In genomic region chr12:52327086-52327829, GRCh38 we compare ENCODE assay signal across 8 cellular contexts. TPM values are rescaled to one million over a fixed set of nuclear protein-coding genes. Genes with fewer than 3 reads are reported as not detected.
DNase-seq lines count a peak whose midpoint lies in the region; ATAC-seq and TF ChIP-seq lines count a peak whose summit lies in the region.

No MANE protein-coding gene starts in this region.

- WGBS in esophagus squamous epithelium, 2 donors, result 33 to 38% methylated on average over 10 of the region's 10 CpGs

- H3K27me3 ChIP-seq in OCI-LY3 (ENCODE audit: low read depth, low read length) (peaks cover 35% of the 10 kb centered on the region), esophagus squamous epithelium (peaks cover 0 to 21% (median 0%) of the 10 kb centered on the region in 4 donors)

- no peak; the same call in 1 of the 2 replicates for TF ChIP-seq EP300 in Ishikawa (IDR thresholded peaks at IDR 0.05; ENCODE audit: borderline replicate concordance)

- H3K79me2 ChIP-seq in OCI-LY3 (ENCODE audit: low read length), result no peaks in the 10 kb centered on the region

- ATAC-seq in GM21576 (IDR thresholded peaks at IDR 0.05; ENCODE audit: unreplicated experiment) (peak; percentile 89), natural killer cell (peak; percentile 86 to 99 (median 98))

- TF ChIP-seq RAD21 in Ishikawa (IDR thresholded peaks at IDR 0.05; ENCODE audit: low read depth), result peak; percentile 89

- no peaks in the 10 kb centered on the region for H3K9me3 Mint-ChIP-seq in natural killer cell

- DNase-seq in DMS 273 treated with DMSO at 0.1 percent for 48 hours (lab: John Stamatoyannopoulos, UW), result peak; percentile 56
- DNase-seq in activated T-cell treated with anti-CD3 and anti-CD28 coated beads for 24 hours (ENCODE audit: low read depth), result peak; percentile 73
- DNase-seq in esophagus squamous epithelium (lab: John Stamatoyannopoulos, UW), result peak; percentile 20
- peak; percentile 63 for DNase-seq in natural killer cell
- peak; percentile 74 for DNase-seq in stimulated activated naive CD4-positive, alpha-beta T cell treated with Interleukin-2 at 50 U/mL for 16 hours (lab: John Stamatoyannopoulos, UW)

- H2AFZ ChIP-seq in OCI-LY3 (ENCODE audit: low read depth, low read length), result peak overlapping the region; percentile 40; the same call in 1 of the 2 replicates

- H3K4me3 ChIP-seq in OCI-LY3 (ENCODE audit: low read length), result peak overlapping the region; percentile 51
- no peak overlapping the region for H3K4me3 ChIP-seq in esophagus squamous epithelium

- peak; percentile 99 for TF ChIP-seq CTCF in OCI-LY3 (IDR thresholded peaks at IDR 0.05; ENCODE audit: low read depth, low read length)
- peak; percentile 74 to 92 (median 82) for TF ChIP-seq CTCF in esophagus squamous epithelium (IDR thresholded peaks at IDR 0.05)
- TF ChIP-seq CTCF in natural killer cell (IDR thresholded peaks at IDR 0.05), result peak; percentile 81

- H3K36me3 ChIP-seq in OCI-LY3 (replicated peaks; ENCODE audit: low read depth, low read length) (no peaks in the 10 kb centered on the region), esophagus squamous epithelium (no peaks in the 10 kb centered on the region)

- no peaks in the 10 kb centered on the region for H4K20me1 ChIP-seq in OCI-LY3 (ENCODE audit: insufficient read depth, low read length)

- H3K36me3 Mint-ChIP-seq in natural killer cell, result no peaks in the 10 kb centered on the region

- peaks cover 8 to 10% of the 10 kb centered on the region in 2 donors for H3K4me1 Mint-ChIP-seq in natural killer cell

- intact Hi-C loops in esophagus squamous epithelium (cut with DNase I) (loop anchor here (5.0 kb wide), 1 partner anchor 170 kb away; no protein-coding TSS in a partner anchor), natural killer cell (cut with micrococcal nuclease) (loop anchor here (1.0 to 2.0 kb wide), 4 partner anchors 18 to 171 kb away; no protein-coding TSS in a partner anchor)

- H3K4me1 ChIP-seq in OCI-LY3 (ENCODE audit: low read length) (peaks cover 15% of the 10 kb centered on the region), esophagus squamous epithelium (peaks cover 3 to 18% (median 5%) of the 10 kb centered on the region in 3 donors)

- H3K9ac ChIP-seq in OCI-LY3 (ENCODE audit: low read length), result no peak overlapping the region

- H3K27ac ChIP-seq in OCI-LY3 (ENCODE audit: low read length) (no peak overlapping the region), esophagus squamous epithelium (peak overlapping the region in 2 of 4 donors; percentile 37 to 56)

- TF ChIP-seq POLR2A in esophagus squamous epithelium (IDR thresholded peaks at IDR 0.05), result no peak

- no peak overlapping the region for H3K4me3 Mint-ChIP-seq in natural killer cell

- peak overlapping the region; percentile 74 for H3K4me2 ChIP-seq in OCI-LY3 (ENCODE audit: low read length)

- H3K9me3 ChIP-seq in OCI-LY3 (ENCODE audit: insufficient read depth, low read length) (no peaks in the 10 kb centered on the region), esophagus squamous epithelium (no peaks in the 10 kb centered on the region)

- H3K27ac Mint-ChIP-seq in natural killer cell, result no peak overlapping the region

- peaks cover 50 to 72% of the 10 kb centered on the region in 2 donors for H3K27me3 Mint-ChIP-seq in natural killer cell (ENCODE audit: low read depth in 2 of 2)

TF ChIP-seq in Ishikawa, 13 proteins besides CTCF, POLR2A, EP300 and RAD21:
- TF ChIP-seq NFIC (IDR thresholded peaks at IDR 0.05) (0 out of 2 replicates have a peak, but pooled peaks have one; percentile 53), ZBTB7A (IDR thresholded peaks at IDR 0.05; ENCODE audit: low read depth) (0 out of 2 replicates have a peak, but pooled peaks have one; percentile 56), MAX (IDR thresholded peaks at IDR 0.05) (peak; percentile 63; the same call in 1 of the 2 replicates), TCF12 (IDR thresholded peaks at IDR 0.05; ENCODE audit: low read depth) (peak; percentile 26; the same call in 1 of the 2 replicates), TEAD4 (IDR thresholded peaks at IDR 0.05) (no peak; the same call in 1 of the 2 replicates)

RNA-seq across cellular contexts. Expression of gene KRT83, which starts 6.1 kb away (rescaled TPM):
- total RNA-seq in esophagus squamous epithelium, result not detected
- not detected for total RNA-seq in natural killer cell

RNA-seq across cellular contexts. Expression of gene KRT81, which starts 35.9 kb away (rescaled TPM):
- total RNA-seq in esophagus squamous epithelium (not detected), natural killer cell (1 to 10 TPM in 2 of 3 donors, under 1 TPM in 1; 0.28 to 1.4 (median 1.3) TPM)

RNA-seq across cellular contexts. Expression of gene KRT85, which starts 40.0 kb away (rescaled TPM):
- not detected for total RNA-seq in esophagus squamous epithelium
- total RNA-seq in natural killer cell, result not detected

RNA-seq across cellular contexts. Expression of gene KRT86, which starts 52.8 kb away (rescaled TPM):
- total RNA-seq in esophagus squamous epithelium (not detected), natural killer cell (1 to 10 TPM; 2.0 to 3.6 (median 2.7) TPM)

RNA-seq across cellular contexts. Expression of gene KRT84, which starts 58.2 kb away (rescaled TPM):
- total RNA-seq in esophagus squamous epithelium, result under 1 TPM in 1 of 4 donors, not detected in 3; 0.30 TPM
- total RNA-seq in natural killer cell, result not detected

Comparison
In these comparisons a context has a peak if more than half of its experiments do, and no peak if none do; other contexts are left out.
1. DNase-seq: peak in every context shown above with its lines; median percentile 74 in stimulated activated naive CD4-positive, alpha-beta T cell treated with Interleukin-2 at 50 U/mL for 16 hours; 73 in activated T-cell treated with anti-CD3 and anti-CD28 coated beads for 24 hours; 63 in natural killer cell; 56 in DMS 273 treated with DMSO at 0.1 percent for 48 hours; 20 in esophagus squamous epithelium.